Comparison of ENCODE assay signal across 16 cellular contexts in the genomic region with DNA sequence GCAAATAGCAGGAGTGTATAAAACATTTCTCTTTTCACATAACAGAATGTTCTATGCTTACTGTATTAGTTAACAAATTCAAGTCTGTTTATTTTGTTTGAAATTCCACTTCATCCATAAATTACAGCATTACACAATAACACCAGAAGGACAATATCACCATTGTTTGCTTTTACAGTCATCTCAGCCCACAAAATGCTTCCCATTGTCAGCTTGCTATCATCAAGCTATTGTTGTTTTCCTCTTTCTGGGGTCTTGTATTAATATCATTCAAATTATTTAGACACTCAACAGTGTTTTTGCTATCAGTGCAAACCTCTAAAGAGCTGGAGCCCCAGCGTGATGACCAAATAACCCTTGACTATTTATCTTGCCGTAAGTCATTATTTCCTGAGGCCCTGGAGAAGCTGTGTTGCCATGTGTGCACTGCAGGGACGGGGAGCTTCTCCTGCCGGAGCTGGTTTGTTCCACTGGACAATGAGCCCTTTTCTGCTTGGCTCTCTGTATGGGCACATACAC. TPM values are rescaled to one million over a fixed set of nuclear protein-coding genes. Genes with fewer than 3 reads are reported as not detected.
DNase-seq lines count a peak whose midpoint lies in the region; ATAC-seq and TF ChIP-seq lines count a peak whose summit lies in the region.
"Had no signal": no experiment of that assay in that cellular context is flagged by ENCODE, and none has a peak within 500 bp of the region (broad histone marks: within the 10 kb centered on the region; RNA-seq: fewer than 3 reads in every experiment).

No MANE protein-coding gene starts in this region.

- H3K9me3 Mint-ChIP-seq in neural progenitor cell (no peaks in the 10 kb centered on the region), GM23338 (no peaks in the 10 kb centered on the region)

- H3K4me1 ChIP-seq in ectodermal cell (ENCODE audit: control insufficient read depth, insufficient read depth, low read length) (peaks cover 5% of the 10 kb centered on the region), neural progenitor cell (peaks cover 12% of the 10 kb centered on the region), GM23338 (ENCODE audit: insufficient read depth) (0 out of 2 replicates have a peak, but pooled peaks cover 3% of the 10 kb centered on the region)

- H3K79me2 ChIP-seq in neural progenitor cell (ENCODE audit: low read depth) (no peaks in the 10 kb centered on the region), GM23338 (replicated peaks; ENCODE audit: insufficient read depth) (no peaks in the 10 kb centered on the region)

- H3K27me3 Mint-ChIP-seq in neural progenitor cell (ENCODE audit: insufficient read depth, low read depth) = no peaks in the 10 kb centered on the region
- peaks cover 4% of the 10 kb centered on the region for H3K27me3 Mint-ChIP-seq in GM23338 (ENCODE audit: insufficient read depth, low read depth, poor library complexity)

- H3K9me3 ChIP-seq in ectodermal cell (ENCODE audit: control insufficient read depth, low read length) (no peaks in the 10 kb centered on the region), neural progenitor cell (ENCODE audit: low read depth) (no peaks in the 10 kb centered on the region), WERI-Rb-1 (ENCODE audit: severe bottlenecking) (no peaks in the 10 kb centered on the region)
- H3K9me3 ChIP-seq: BE2C had no signal

- H3K4me1 Mint-ChIP-seq in neural progenitor cell (peaks cover 25% of the 10 kb centered on the region), GM23338 (peaks cover 26% of the 10 kb centered on the region)

- H3K4me3 ChIP-seq in ectodermal cell (ENCODE audit: insufficient read depth, low read depth, low read length) (no peak overlapping the region), neural progenitor cell (no peak overlapping the region), WERI-Rb-1 (ENCODE audit: low read depth, low read length) (no peak overlapping the region), GM23338 (no peak overlapping the region)

- no peak for TF ChIP-seq CTCF in neural progenitor cell (IDR thresholded peaks at IDR 0.05)
- no peak for TF ChIP-seq CTCF in WERI-Rb-1 (IDR thresholded peaks at IDR 0.05; ENCODE audit: low read depth, low read length)
- TF ChIP-seq CTCF in GM23338 (conservative IDR thresholded peaks at IDR 0.05; ENCODE audit: low read depth in 2 of 2) = no peak

- H3K36me3 ChIP-seq in ectodermal cell (ENCODE audit: control insufficient read depth, insufficient read depth, low read length) (no peaks in the 10 kb centered on the region), neural progenitor cell (no peaks in the 10 kb centered on the region), WERI-Rb-1 (no peaks in the 10 kb centered on the region), GM23338 (ENCODE audit: insufficient read depth) (no peaks in the 10 kb centered on the region)
- H3K36me3 ChIP-seq: BE2C had no signal

- H2AFZ ChIP-seq in neural progenitor cell (replicated peaks) (no peak overlapping the region), GM23338 (no peak overlapping the region)

- DNase-seq in DMS53 (lab: John Stamatoyannopoulos, UW) (peak; percentile 66), NCI-H526 treated with DMSO at 0.1 percent for 48 hours (lab: John Stamatoyannopoulos, UW) (peak; percentile 41), neural progenitor cell (ENCODE audit: low spot score) (peak; percentile 39), NCI-H226 (no peak), WERI-Rb-1 (no peak), GM23338 (ENCODE audit: low spot score) (no peak), NCI-H82 treated with DMSO at 0.1 percent for 48 hours (lab: John Stamatoyannopoulos, UW; ENCODE audit: unreplicated experiment) (no peak)
- DNase-seq: activated CD8-positive, alpha-beta memory T cell treated with anti-CD3 and anti-CD28 coated beads for 24 hours; activated naive CD4-positive, alpha-beta T cell; BE2C; DND-41; erythroblast; NCI-H524; stimulated activated naive CD8-positive, alpha-beta T cell treated with anti-CD3 and anti-CD28 coated beads, Interleukin-15, Interleukin-2, amounts not matched to agents 100 U/mL and 50 U/mL, for 24 hours had no signal

- 72 to 79% methylated on average over 4 of the region's 4 CpGs for WGBS in ectodermal cell, 2 experiments

- ATAC-seq in GM23338 = no peak
- ATAC-seq: stimulated activated naive CD8-positive, alpha-beta T cell treated with anti-CD3 and anti-CD28 coated beads, Interleukin-15, Interleukin-2, amounts not matched to agents 100 U/mL and 50 U/mL, for 24 hours had no signal

- peak overlapping the region; percentile 16 for H3K4me2 ChIP-seq in neural progenitor cell
- no peak overlapping the region for H3K4me2 ChIP-seq in GM23338

- no peaks in the 10 kb centered on the region for H3F3A ChIP-seq in neural progenitor cell (ENCODE audit: low read depth)
- no peaks in the 10 kb centered on the region for H3F3A ChIP-seq in GM23338 (replicated peaks; ENCODE audit: low read depth)

- peak overlapping the region; percentile 33 for H3K27ac ChIP-seq in ectodermal cell (ENCODE audit: insufficient read depth, low read depth, low read length, poor library complexity, severe bottlenecking)
- H3K27ac ChIP-seq in neural progenitor cell = no peak overlapping the region
- no peak overlapping the region for H3K27ac ChIP-seq in WERI-Rb-1
- no peak overlapping the region for H3K27ac ChIP-seq in GM23338 (ENCODE audit: low read depth)

- no peaks in the 10 kb centered on the region for H3K27me3 ChIP-seq in ectodermal cell (ENCODE audit: control insufficient read depth, insufficient read depth, low read length, poor library complexity, severe bottlenecking)
- no peaks in the 10 kb centered on the region for H3K27me3 ChIP-seq in neural progenitor cell
- H3K27me3 ChIP-seq in WERI-Rb-1 (ENCODE audit: insufficient read depth, low read depth, severe bottlenecking) = no peaks in the 10 kb centered on the region
- H3K27me3 ChIP-seq in GM23338 (ENCODE audit: insufficient read depth) = no peaks in the 10 kb centered on the region
- H3K27me3 ChIP-seq: BE2C had no signal

- H4K20me1 ChIP-seq in neural progenitor cell (ENCODE audit: low read depth) (no peaks in the 10 kb centered on the region), GM23338 (replicated peaks; ENCODE audit: insufficient read depth) (no peaks in the 10 kb centered on the region)

- H3K36me3 Mint-ChIP-seq in neural progenitor cell (no peaks in the 10 kb centered on the region), GM23338 (ENCODE audit: low read depth) (no peaks in the 10 kb centered on the region)

- H3K4me3 Mint-ChIP-seq in neural progenitor cell = no peak overlapping the region
- H3K4me3 Mint-ChIP-seq in GM23338 = no peak overlapping the region

- H3K9me2 ChIP-seq in GM23338 (ENCODE audit: insufficient read depth) = no peaks in the 10 kb centered on the region

- H3K9ac ChIP-seq in neural progenitor cell = no peak overlapping the region

- H3K27ac Mint-ChIP-seq in neural progenitor cell (peak overlapping the region; percentile 48), GM23338 (no peak overlapping the region)

TF ChIP-seq in GM23338, 12 proteins besides CTCF, POLR2A, EP300 and RAD21 (continues in another document):
- TF ChIP-seq EZH2phosphoT487 (IDR thresholded peaks at IDR 0.05; ENCODE audit: unreplicated experiment) (no peak), ZNF114 (CRISPR knock-in tag; IDR thresholded peaks at IDR 0.05) (no peak), ZNF331 (CRISPR knock-in tag; IDR thresholded peaks at IDR 0.05; ENCODE audit: low read depth) (no peak), JUNB (IDR thresholded peaks at IDR 0.05; ENCODE audit: unreplicated experiment) (no peak), NANOG (IDR thresholded peaks at IDR 0.05; ENCODE audit: borderline replicate concordance) (no peak), CREB1 (CRISPR knock-in tag; IDR thresholded peaks at IDR 0.05; ENCODE audit: low read depth) (no peak), REST (IDR thresholded peaks at IDR 0.05; ENCODE audit: unreplicated experiment) (no peak), POLR2AphosphoS5 (IDR thresholded peaks at IDR 0.05; ENCODE audit: low read depth) (no peak), STAT1 (IDR thresholded peaks at IDR 0.05; ENCODE audit: unreplicated experiment) (no peak)

RNA-seq across cellular contexts. Expression of gene SAMMSON, which starts 1.1 kb away (rescaled TPM):
- not detected for polyA plus RNA-seq in ectodermal cell (2013, experiment 1 of 4)
- not detected for polyA plus RNA-seq in ectodermal cell (2013, experiment 2 of 4)
- polyA plus RNA-seq in ectodermal cell (2013, experiment 3 of 4) = not detected
- not detected for polyA plus RNA-seq in ectodermal cell (2013, experiment 4 of 4)
- total RNA-seq in neural progenitor cell (ENCODE audit: low replicate concordance) = not detected in 2 replicates
- not detected in 2 replicates for total RNA-seq in GM23338 (2014; rRNA removed; shearing (Covaris generic))
- not detected in 2 replicates for polyA plus RNA-seq in GM23338 (2016; fragmentation: Nextera tagmentation; extraction: Ambion mirVana)
- total RNA-seq: mucosa of gallbladder had no signal

Comparison
In these comparisons a context has a peak if more than half of its experiments do, and no peak if none do; other contexts are left out.
1. DNase-seq: peak in DMS53 (single experiment), NCI-H526 treated with DMSO at 0.1 percent for 48 hours (single experiment) and neural progenitor cell (single experiment); none in NCI-H226 (single experiment), WERI-Rb-1 (single experiment), GM23338 (single experiment) and NCI-H82 treated with DMSO at 0.1 percent for 48 hours (single experiment).